In the genomic region with DNA sequence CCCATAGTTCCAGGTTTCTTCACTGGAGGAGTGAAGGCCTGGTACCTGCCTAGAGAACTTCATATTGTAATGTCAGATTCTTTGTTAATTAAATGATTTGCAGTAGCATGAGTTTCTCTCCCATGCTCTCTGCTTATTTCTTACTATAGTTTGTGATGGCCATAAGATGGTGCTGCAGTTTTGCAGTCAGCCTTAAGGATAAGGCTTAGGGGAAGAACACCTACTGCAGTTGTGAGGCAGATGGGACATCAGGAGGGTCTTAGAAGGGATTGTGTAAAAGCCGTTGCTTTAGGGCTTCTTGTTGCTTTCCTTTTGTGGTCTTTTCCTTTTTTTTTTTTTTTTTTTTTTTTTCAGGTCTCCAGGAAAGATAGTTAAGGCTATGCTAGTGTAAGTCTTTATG, we compare ENCODE assay signal across 8 cellular contexts.
DNase-seq lines count a peak whose midpoint lies in the region; ATAC-seq and TF ChIP-seq lines count a peak whose summit lies in the region.

No MANE protein-coding gene starts in this region.

- peaks cover 4% of the 10 kb centered on the region; the same call in 1 of the 2 replicates for H3F3A ChIP-seq in Loucy (ENCODE audit: low read depth)

- H3K27ac Mint-ChIP-seq in naive thymus-derived CD4-positive, alpha-beta T cell, result peak overlapping the region in 7 of 9 donors; percentile 3 to 54 (median 42)

- H3K36me3 ChIP-seq in Loucy (ENCODE audit: insufficient read depth, low read length), result peaks cover 41% of the 10 kb centered on the region; the same call in 1 of the 2 replicates
- H3K36me3 ChIP-seq in naive thymus-derived CD4-positive, alpha-beta T cell (ENCODE audit: control insufficient read depth in 2 of 3, insufficient read depth in 3 of 3, low read length in 3 of 3), result peaks cover 0 to 12% (median 0%) of the 10 kb centered on the region in 3 experiments

- peak; percentile 46 for ATAC-seq in naive thymus-derived CD4-positive, alpha-beta T cell
- ATAC-seq in GM21619 (IDR thresholded peaks at IDR 0.05; ENCODE audit: unreplicated experiment), result no peak

- H3K36me3 Mint-ChIP-seq in naive thymus-derived CD4-positive, alpha-beta T cell, result peaks cover 4 to 16% (median 10%) of the 10 kb centered on the region in 5 donors

- H3K9ac ChIP-seq in Loucy (ENCODE audit: low read depth, low read length, poor library complexity, severe bottlenecking), result no peak overlapping the region

- H3K27me3 ChIP-seq in Loucy (ENCODE audit: insufficient read depth, low read length, poor library complexity, severe bottlenecking), result no peaks in the 10 kb centered on the region
- no peaks in the 10 kb centered on the region for H3K27me3 ChIP-seq in naive thymus-derived CD4-positive, alpha-beta T cell (ENCODE audit: control insufficient read depth in 2 of 2, insufficient read depth in 2 of 2, low read length in 2 of 2)

- peaks cover 64 to 89% (median 81%) of the 10 kb centered on the region in 7 donors for H3K4me1 Mint-ChIP-seq in naive thymus-derived CD4-positive, alpha-beta T cell

- H3K4me3 Mint-ChIP-seq in naive thymus-derived CD4-positive, alpha-beta T cell, result peak overlapping the region in 3 of 10 donors; percentile 1 to 61 (median 21)

- H3K27ac ChIP-seq in naive thymus-derived CD4-positive, alpha-beta T cell (ENCODE audit: low read depth, low read length), result no peak overlapping the region

- H4K20me1 ChIP-seq in Loucy (ENCODE audit: insufficient read depth, low read length, poor library complexity, severe bottlenecking), result peaks cover 84% of the 10 kb centered on the region

- H3K79me2 ChIP-seq in Loucy (ENCODE audit: insufficient read depth, low read length), result peaks cover 93% of the 10 kb centered on the region

- POLR2A ChIA-PET in naive thymus-derived CD4-positive, alpha-beta T cell (lab: Charles Lee), result interaction anchor here (1.2 kb wide), 1 partner anchor 73 kb away, joined by 6 read pairs; no protein-coding TSS in a partner anchor

- H3K4me3 ChIP-seq in Loucy (ENCODE audit: low read length, poor library complexity, severe bottlenecking), result no peak overlapping the region
- no peak overlapping the region for H3K4me3 ChIP-seq in astrocyte of the cerebellum (ENCODE audit: low read depth, low read length)
- H3K4me3 ChIP-seq in naive thymus-derived CD4-positive, alpha-beta T cell (ENCODE audit: low read length), result no peak overlapping the region

- H2AFZ ChIP-seq in Loucy (ENCODE audit: low read length), result no peak overlapping the region

- H3K4me1 ChIP-seq in Loucy (ENCODE audit: insufficient read depth, low read length, poor library complexity, severe bottlenecking), result peaks cover 57% of the 10 kb centered on the region
- H3K4me1 ChIP-seq in naive thymus-derived CD4-positive, alpha-beta T cell (ENCODE audit: control insufficient read depth in 2 of 2, insufficient read depth in 2 of 2, low read length in 2 of 2), result peaks cover 33 to 39% of the 10 kb centered on the region in 2 donors

- DNase-seq in DMS79 treated with DMSO at 0.1 percent for 48 hours (lab: John Stamatoyannopoulos, UW) (peak; percentile 15), DMS79 (lab: John Stamatoyannopoulos, UW) (no peak), astrocyte of the cerebellum (ENCODE audit: low read depth) (no peak), NCI-H1930 (lab: John Stamatoyannopoulos, UW) (no peak), NCI-H1694 (lab: John Stamatoyannopoulos, UW) (no peak)
- peak in 1 of 9 donors; percentile 8 for DNase-seq in naive thymus-derived CD4-positive, alpha-beta T cell

- no peaks in the 10 kb centered on the region for H3K9me2 ChIP-seq in Loucy (replicated peaks; ENCODE audit: low read depth, low read length)

- no peak overlapping the region for H3K4me2 ChIP-seq in Loucy (ENCODE audit: low read depth, low read length, poor library complexity, severe bottlenecking)

- TF ChIP-seq CTCF in Loucy (conservative IDR thresholded peaks at IDR 0.05; ENCODE audit: low read length), result peak; percentile 55
- TF ChIP-seq CTCF in astrocyte of the cerebellum (IDR thresholded peaks at IDR 0.05; ENCODE audit: low read depth, low read length, missing control alignments), result peak; percentile 24

- no peaks in the 10 kb centered on the region for H3K9me3 ChIP-seq in Loucy (ENCODE audit: insufficient read depth, low read depth, low read length)
- no peaks in the 10 kb centered on the region for H3K9me3 ChIP-seq in naive thymus-derived CD4-positive, alpha-beta T cell (ENCODE audit: control insufficient read depth in 2 of 3, low read length in 3 of 3)

- no peaks in the 10 kb centered on the region for H3K27me3 Mint-ChIP-seq in naive thymus-derived CD4-positive, alpha-beta T cell

- no peaks in the 10 kb centered on the region for H3K9me3 Mint-ChIP-seq in naive thymus-derived CD4-positive, alpha-beta T cell

- CTCF ChIA-PET in naive thymus-derived CD4-positive, alpha-beta T cell (lab: Charles Lee), result interaction anchor here (0.7 to 5.1 kb wide), 6 partner anchors 74 to 274 kb away, joined by 3 to 30 read pairs (median 4); no protein-coding TSS in a partner anchor

- in situ Hi-C loops in astrocyte of the cerebellum (cut with HindIII; ENCODE audit: low sequenced_read_pairs), result no loop called here

- intact Hi-C loops in naive thymus-derived CD4-positive, alpha-beta T cell (cut with micrococcal nuclease), result loop anchor here in 1 of 2 donors (5.0 kb wide), 1 partner anchor 146 kb away; no protein-coding TSS in a partner anchor
